ENCODE assay signal across 22 cellular contexts in genomic region chr17:60888812-60889709, GRCh38.
DNase-seq lines count a peak whose midpoint lies in the region; ATAC-seq, FAIRE-seq and TF ChIP-seq lines count a peak whose summit lies in the region.
"Had no signal": no experiment of that assay in that cellular context is flagged by ENCODE, and none has a peak within 500 bp of the region (broad histone marks: within the 10 kb centered on the region; RNA-seq: fewer than 3 reads in every experiment).

No MANE protein-coding gene starts in this region.

- H3K36me3 Mint-ChIP-seq in Caco-2 (ENCODE audit: insufficient read depth, unreplicated experiment) (peaks cover 6% of the 10 kb centered on the region), MCF 10A (ENCODE audit: insufficient read depth, unreplicated experiment) (no peaks in the 10 kb centered on the region)
- peaks cover 4% of the 10 kb centered on the region for H3K36me3 Mint-ChIP-seq in activated CD4-positive, alpha-beta memory T cell treated with anti-CD3 and anti-CD28 coated beads, Interleukin-2, amount 10 ng/mL, durations not matched to agents 7 days and 5 days (ENCODE audit: low read depth)
- H3K36me3 Mint-ChIP-seq: activated naive CD4-positive, alpha-beta T cell treated with anti-CD3 and anti-CD28 coated beads, Interleukin-2, amount 10 ng/mL, durations not matched to agents 7 days and 5 days had no signal

- H3K4me3 ChIP-seq in Caco-2 (ENCODE audit: low read depth, low read length) = no peak overlapping the region
- no peak overlapping the region for H3K4me3 ChIP-seq in OCI-LY7 (ENCODE audit: low read depth, low read length, poor library complexity, severe bottlenecking)
- H3K4me3 ChIP-seq: left lung, Peyer's patch had no signal

- H3K36me3 ChIP-seq in Caco-2 (ENCODE audit: control insufficient read depth, insufficient read depth, low read length) = no peaks in the 10 kb centered on the region
- H3K36me3 ChIP-seq in OCI-LY7 (ENCODE audit: insufficient read depth, low read length) = no peaks in the 10 kb centered on the region
- H3K36me3 ChIP-seq: brain microvascular endothelial cell, left lung, Peyer's patch had no signal

- no peaks in the 10 kb centered on the region for H3K9me3 ChIP-seq in Caco-2
- H3K9me3 ChIP-seq in OCI-LY7 (ENCODE audit: low read length) = no peaks in the 10 kb centered on the region
- H3K9me3 ChIP-seq: left lung had no signal

- intact Hi-C loops in Caco-2 (cut with micrococcal nuclease; ENCODE audit: unreplicated experiment) = no loop called here
- intact Hi-C loops in OCI-LY7 (cut with micrococcal nuclease; ENCODE audit: unreplicated experiment) = no loop called here
- intact Hi-C loops in MCF 10A (cut with micrococcal nuclease) = no loop called here

- no peak for ATAC-seq in HG03378 (IDR thresholded peaks at IDR 0.05; ENCODE audit: unreplicated experiment)
- ATAC-seq: left lung had no signal

- H3K4me2 ChIP-seq in OCI-LY7 (ENCODE audit: low read length) = peak overlapping the region; percentile 12; the same call in 1 of the 2 replicates

- H3K27me3 ChIP-seq in Caco-2 (replicated peaks; ENCODE audit: control insufficient read depth, insufficient read depth, low read length) = no peaks in the 10 kb centered on the region
- H3K27me3 ChIP-seq: brain microvascular endothelial cell, left lung, Peyer's patch had no signal

- H3K27ac Mint-ChIP-seq in Caco-2 (ENCODE audit: unreplicated experiment) (peak overlapping the region; percentile 63), MCF 10A (ENCODE audit: low read depth, unreplicated experiment) (no peak overlapping the region)
- no peak overlapping the region for H3K27ac Mint-ChIP-seq in activated CD4-positive, alpha-beta memory T cell treated with anti-CD3 and anti-CD28 coated beads, Interleukin-2, amount 10 ng/mL, durations not matched to agents 7 days and 5 days
- H3K27ac Mint-ChIP-seq: activated naive CD4-positive, alpha-beta T cell treated with anti-CD3 and anti-CD28 coated beads, Interleukin-2, amount 10 ng/mL, durations not matched to agents 7 days and 5 days; B cell had no signal

- H3K4me1 Mint-ChIP-seq in Caco-2 (ENCODE audit: low read depth, unreplicated experiment) (peaks cover 10% of the 10 kb centered on the region), MCF 10A (ENCODE audit: insufficient read depth, unreplicated experiment) (peaks cover 9% of the 10 kb centered on the region)
- H3K4me1 Mint-ChIP-seq in activated CD4-positive, alpha-beta memory T cell treated with anti-CD3 and anti-CD28 coated beads, Interleukin-2, amount 10 ng/mL, durations not matched to agents 7 days and 5 days = no peaks in the 10 kb centered on the region
- H3K4me1 Mint-ChIP-seq: activated naive CD4-positive, alpha-beta T cell treated with anti-CD3 and anti-CD28 coated beads, Interleukin-2, amount 10 ng/mL, durations not matched to agents 7 days and 5 days; B cell; IgD-negative memory B cell had no signal

- H3K9me2 ChIP-seq in OCI-LY7 (ENCODE audit: insufficient read depth, low read length) = no peaks in the 10 kb centered on the region

- BruUV-seq in Caco-2 (replicated peaks; lab: Mats Ljungman, UMichigan) = no TSS peak
- no TSS peak for BruUV-seq in OCI-LY7 (replicated peaks; lab: Mats Ljungman, UMichigan)
- BruUV-seq in MCF 10A (replicated peaks; lab: Mats Ljungman, UMichigan) = no TSS peak

- H3K9me3 Mint-ChIP-seq in Caco-2 (ENCODE audit: unreplicated experiment) (no peaks in the 10 kb centered on the region), MCF 10A (ENCODE audit: unreplicated experiment) (no peaks in the 10 kb centered on the region)
- H3K9me3 Mint-ChIP-seq in activated CD4-positive, alpha-beta memory T cell treated with anti-CD3 and anti-CD28 coated beads, Interleukin-2, amount 10 ng/mL, durations not matched to agents 7 days and 5 days = peaks cover 4% of the 10 kb centered on the region

- H3K27ac ChIP-seq in OCI-LY7 (ENCODE audit: low read depth, low read length, poor library complexity, severe bottlenecking) = no peak overlapping the region
- H3K27ac ChIP-seq: brain microvascular endothelial cell, left lung, Peyer's patch had no signal

- peak; percentile 94 for FAIRE-seq in A204.1 (lab: Jason Lieb, UNC)
- FAIRE-seq: D721Med had no signal

- no peaks in the 10 kb centered on the region for H3K27me3 Mint-ChIP-seq in Caco-2 (ENCODE audit: insufficient read depth, unreplicated experiment)
- H3K27me3 Mint-ChIP-seq in activated CD4-positive, alpha-beta memory T cell treated with anti-CD3 and anti-CD28 coated beads, Interleukin-2, amount 10 ng/mL, durations not matched to agents 7 days and 5 days = no peaks in the 10 kb centered on the region
- no peaks in the 10 kb centered on the region for H3K27me3 Mint-ChIP-seq in MCF 10A (ENCODE audit: insufficient read depth, unreplicated experiment)
- H3K27me3 Mint-ChIP-seq: activated naive CD4-positive, alpha-beta T cell treated with anti-CD3 and anti-CD28 coated beads, Interleukin-2, amount 10 ng/mL, durations not matched to agents 7 days and 5 days; B cell; IgD-negative memory B cell had no signal

- TF ChIP-seq CTCF in Caco-2 (IDR thresholded peaks at IDR 0.05; ENCODE audit: insufficient read depth in 1 of 2, low read depth in 1 of 2, low read length in 1 of 2, severe bottlenecking in 1 of 2, unreplicated experiment in 1 of 2) (no peak), OCI-LY7 (conservative IDR thresholded peaks at IDR 0.05; ENCODE audit: low read length) (no peak), MCF 10A (IDR thresholded peaks at IDR 0.05; ENCODE audit: unreplicated experiment) (no peak)

- CTCF ChIA-PET in Caco-2 (lab: Charles Lee) = no interaction called here
- CTCF ChIA-PET in OCI-LY7 (lab: Charles Lee; ENCODE audit: unreplicated experiment) = no interaction called here
- CTCF ChIA-PET in activated CD4-positive, alpha-beta memory T cell treated with anti-CD3 and anti-CD28 coated beads, Interleukin-2, amount 10 ng/mL, durations not matched to agents 7 days and 5 days (lab: Charles Lee) = interaction anchor here (0.8 kb wide), 1 partner anchor 15 kb away, joined by 3 read pairs; no protein-coding TSS in a partner anchor
- CTCF ChIA-PET in MCF 10A (lab: Yijun Ruan, JAX) = interaction anchor here (0.6 kb wide), 1 partner anchor 115 kb away, joined by 3 read pairs; no protein-coding TSS in a partner anchor

- H2AFZ ChIP-seq in OCI-LY7 (ENCODE audit: low read length) = no peak overlapping the region

- DNase-seq in Caco-2 = no peak
- no peak for DNase-seq in OCI-LY7 (ENCODE audit: low spot score)
- DNase-seq in fibroblast of peridontal ligament (ENCODE audit: extremely low read depth) = peak; percentile 22
- DNase-seq in activated CD4-positive, alpha-beta memory T cell treated with anti-CD3 and anti-CD28 coated beads, Interleukin-2, amount 10 ng/mL, durations not matched to agents 7 days and 5 days = no peak
- no peak for DNase-seq in MCF 10A (ENCODE audit: unreplicated experiment)
- no peak for DNase-seq in putamen (ENCODE audit: low spot score)
- DNase-seq: activated CD4-positive, alpha-beta T cell treated with anti-CD3 and anti-CD28 coated beads for 48 hours; activated naive CD4-positive, alpha-beta T cell treated with anti-CD3 and anti-CD28 coated beads, Interleukin-2, amount 10 ng/mL, durations not matched to agents 7 days and 5 days; brain microvascular endothelial cell; dermis blood vessel endothelial cell; left lung; NCI-H1092; NCI-H524 treated with DMSO at 0.1 percent for 48 hours; nucleus accumbens; Peyer's patch; stimulated activated CD4-positive, alpha-beta T cell treated with anti-CD3 and anti-CD28 coated beads, Interleukin-4, amount 100 ng/mL, for 1 hour; substantia nigra had no signal

- H4K20me1 ChIP-seq in OCI-LY7 (ENCODE audit: insufficient read depth, low read length) = no peaks in the 10 kb centered on the region

- no peak overlapping the region for H3K4me3 Mint-ChIP-seq in Caco-2 (ENCODE audit: unreplicated experiment)
- no peak overlapping the region for H3K4me3 Mint-ChIP-seq in activated CD4-positive, alpha-beta memory T cell treated with anti-CD3 and anti-CD28 coated beads, Interleukin-2, amount 10 ng/mL, durations not matched to agents 7 days and 5 days
- H3K4me3 Mint-ChIP-seq in MCF 10A (ENCODE audit: unreplicated experiment) = no peak overlapping the region
- H3K4me3 Mint-ChIP-seq: activated naive CD4-positive, alpha-beta T cell treated with anti-CD3 and anti-CD28 coated beads, Interleukin-2, amount 10 ng/mL, durations not matched to agents 7 days and 5 days; B cell; IgD-negative memory B cell had no signal

- peaks cover 6% of the 10 kb centered on the region; the same call in 1 of the 2 replicates for H3K4me1 ChIP-seq in Caco-2
- no peaks in the 10 kb centered on the region for H3K4me1 ChIP-seq in OCI-LY7 (ENCODE audit: insufficient read depth, low read length, poor library complexity, severe bottlenecking)
- H3K4me1 ChIP-seq: left lung, Peyer's patch had no signal

- POLR2A ChIA-PET in Caco-2 (lab: Charles Lee) (no interaction called here), OCI-LY7 (lab: Charles Lee) (interaction anchor here (0.6 kb wide), 1 partner anchor 40 kb away, joined by 3 read pairs; no protein-coding TSS in a partner anchor), MCF 10A (lab: Yijun Ruan, JAX) (interaction anchor here (0.7 to 2.3 kb wide), 3 partner anchors 16 to 107 kb away, joined by 3 to 9 read pairs (median 3); no protein-coding TSS in a partner anchor)
- POLR2A ChIA-PET in activated CD4-positive, alpha-beta memory T cell treated with anti-CD3 and anti-CD28 coated beads, Interleukin-2, amount 10 ng/mL, durations not matched to agents 7 days and 5 days (lab: Charles Lee) = no interaction called here

- no peaks in the 10 kb centered on the region for H3K79me2 ChIP-seq in OCI-LY7 (ENCODE audit: insufficient read depth, low read depth, low read length)

Comparison
In these comparisons a context has a peak if more than half of its experiments do, and no peak if none do; other contexts are left out.
1. CTCF ChIA-PET loops: an anchor here in activated CD4-positive, alpha-beta memory T cell treated with anti-CD3 and anti-CD28 coated beads, Interleukin-2, amount 10 ng/mL, durations not matched to agents 7 days and 5 days (0.8 kb wide) and MCF 10A (0.6 kb wide); none called in Caco-2 and OCI-LY7.
2. POLR2A ChIA-PET loops: an anchor here in OCI-LY7 (0.6 kb wide) and MCF 10A (0.7 to 2.3 kb wide); none called in Caco-2 and activated CD4-positive, alpha-beta memory T cell treated with anti-CD3 and anti-CD28 coated beads, Interleukin-2, amount 10 ng/mL, durations not matched to agents 7 days and 5 days.